In genomic region chr18:63444567-63444966, GRCh38 we compare ENCODE assay signal across 9 cellular contexts. TPM values are rescaled to one million over a fixed set of nuclear protein-coding genes. Genes with fewer than 3 reads are reported as not detected.
DNase-seq lines count a peak whose midpoint lies in the region; ATAC-seq, FAIRE-seq and TF ChIP-seq lines count a peak whose summit lies in the region.
"Had no signal": no experiment of that assay in that cellular context is flagged by ENCODE, and none has a peak within 500 bp of the region (broad histone marks: within the 10 kb centered on the region; RNA-seq: fewer than 3 reads in every experiment).

No MANE protein-coding gene starts in this region.

- no peak overlapping the region for H3K4me3 Mint-ChIP-seq in astrocyte (ENCODE audit: unreplicated experiment)
- H3K4me3 Mint-ChIP-seq in memory B cell = no peak overlapping the region

- H3K27ac ChIP-seq in astrocyte (ENCODE audit: low read depth, low read length) = no peak overlapping the region

- no peaks in the 10 kb centered on the region for H3K27me3 ChIP-seq in astrocyte (ENCODE audit: insufficient read depth, low read length)

- H3K27ac Mint-ChIP-seq in astrocyte (ENCODE audit: unreplicated experiment) (peak overlapping the region; percentile 41), memory B cell (no peak overlapping the region)

- H3K4me1 Mint-ChIP-seq in astrocyte (ENCODE audit: low read depth, unreplicated experiment) (no peaks in the 10 kb centered on the region), memory B cell (peaks cover 13% of the 10 kb centered on the region)

- peaks cover 3% of the 10 kb centered on the region for H3K27me3 Mint-ChIP-seq in astrocyte (ENCODE audit: low read depth, unreplicated experiment)
- H3K27me3 Mint-ChIP-seq in memory B cell = peaks cover 2% of the 10 kb centered on the region

- no peaks in the 10 kb centered on the region for H3K9me3 ChIP-seq in astrocyte (ENCODE audit: insufficient read depth, low read depth, low read length)

- no peak overlapping the region for H3K4me2 ChIP-seq in astrocyte (ENCODE audit: low read length)

- no peak overlapping the region for H2AFZ ChIP-seq in astrocyte (ENCODE audit: low read depth, low read length)

- H3K4me3 ChIP-seq in astrocyte (ENCODE audit: insufficient read depth, low read depth, low read length) = no peak overlapping the region

- no peaks in the 10 kb centered on the region for H3K4me1 ChIP-seq in astrocyte (ENCODE audit: insufficient read depth, low read length)

- no peaks in the 10 kb centered on the region for H3K79me2 ChIP-seq in astrocyte (ENCODE audit: insufficient read depth, low read length)

- DNase-seq in AML-193 (lab: John Stamatoyannopoulos, UW) (peak; percentile 94 to 97), astrocyte (ENCODE audit: low read depth) (no peak), memory B cell (ENCODE audit: low spot score in 2 of 2) (peak in 1 of 2 donors; percentile 39), frontal cortex (ENCODE audit: low spot score in 2 of 2) (no peak), mesenteric fat pad (ENCODE audit: low spot score) (no peak)
- DNase-seq: activated effector memory CD4-positive, alpha-beta T cell treated with anti-CD3 and anti-CD28 coated beads, Interleukin-2, amount 50 U/mL, for 16 hours had no signal

- TF ChIP-seq CTCF in astrocyte (IDR thresholded peaks at IDR 0.05; ENCODE audit: insufficient read depth, low read depth, low read length) = no peak

- H3K9me3 Mint-ChIP-seq in astrocyte (ENCODE audit: unreplicated experiment) = no peaks in the 10 kb centered on the region
- H3K9me3 Mint-ChIP-seq in memory B cell = no peaks in the 10 kb centered on the region

- no peaks in the 10 kb centered on the region for H3K36me3 ChIP-seq in astrocyte (ENCODE audit: insufficient read depth, low read length)

- ATAC-seq in HG03378 (IDR thresholded peaks at IDR 0.05; ENCODE audit: unreplicated experiment) = peak; percentile 82
- ATAC-seq in memory B cell (ENCODE audit: low read depth) = peak; percentile 93
- no peak for ATAC-seq in HG03460 (IDR thresholded peaks at IDR 0.05; ENCODE audit: unreplicated experiment)
- ATAC-seq in HG02840 (IDR thresholded peaks at IDR 0.05; ENCODE audit: low FRiP score, unreplicated experiment) = no peak

- FAIRE-seq in astrocyte (lab: Jason Lieb, UNC) (peak; percentile 26), frontal cortex (lab: Jason Lieb, UNC) (no peak)

- H4K20me1 ChIP-seq in astrocyte (ENCODE audit: insufficient read depth, low read length) = no peaks in the 10 kb centered on the region

- H3K36me3 Mint-ChIP-seq in astrocyte (ENCODE audit: low read depth, unreplicated experiment) (no peaks in the 10 kb centered on the region), memory B cell (no peaks in the 10 kb centered on the region)

- H3K9ac ChIP-seq in astrocyte (ENCODE audit: low read length) = no peak overlapping the region

RNA-seq across cellular contexts. Expression of gene VPS4B, which starts 22.3 kb away (rescaled TPM):
- total RNA-seq in astrocyte (59.2 and 65.5 TPM in 2 replicates), frontal cortex (40.8 TPM), mesenteric fat pad (47.9 TPM)

RNA-seq across cellular contexts. Expression of gene SERPINB5, which starts 32.2 kb away (rescaled TPM):
- total RNA-seq in astrocyte (0.38 TPM in 1 of 2 replicates, not detected in the other), frontal cortex (under 0.01 TPM), mesenteric fat pad (not detected)

Comparison
In these comparisons a context has a peak if more than half of its experiments do, and no peak if none do; other contexts are left out.
1. DNase-seq: peak in AML-193 (2 of 2); none in astrocyte (single experiment), frontal cortex (0 of 2) and mesenteric fat pad (single experiment).
2. ATAC-seq: peak in HG03378 (single experiment) and memory B cell (single experiment); none in HG03460 (single experiment) and HG02840 (single experiment).